In genomic region chr12:1565172-1565571, GRCh38 we compare ENCODE assay signal across 24 cellular contexts.
"Had no signal": no experiment of that assay in that cellular context is flagged by ENCODE, and none has a peak within 500 bp of the region (broad histone marks: within the 10 kb centered on the region; RNA-seq: fewer than 3 reads in every experiment).

No MANE protein-coding gene starts in this region.

- H3K36me3 ChIP-seq: gastrocnemius medialis, left lung, lower lobe of right lung had no signal

- H3K4me3 ChIP-seq: coronary artery, dorsolateral prefrontal cortex, esophagus muscularis mucosa, gastrocnemius medialis, heart right ventricle, left lung, lower lobe of right lung, mucosa of descending colon had no signal

- H3K9me3 Mint-ChIP-seq: mesothelial cell of epicardium, naive B cell had no signal

- H3K27me3 ChIP-seq: dorsolateral prefrontal cortex, esophagus muscularis mucosa, gastrocnemius medialis, heart right ventricle, left lung had no signal

- H3K4me1 Mint-ChIP-seq: naive B cell had no signal

- ATAC-seq: gastrocnemius medialis, heart right ventricle, left cardiac atrium, left lung, left ventricle myocardium superior, lower lobe of right lung, mucosa of descending colon had no signal

- H3K4me3 Mint-ChIP-seq: mesothelial cell of epicardium had no signal

- H3K27ac ChIP-seq: coronary artery, dorsolateral prefrontal cortex, esophagus muscularis mucosa, gastrocnemius medialis, heart right ventricle, left lung, lower lobe of right lung had no signal

- H3K36me3 Mint-ChIP-seq: mesothelial cell of epicardium had no signal

- H3K9me3 ChIP-seq: esophagus muscularis mucosa, gastrocnemius medialis, heart right ventricle, left lung, lower lobe of right lung, mucosa of descending colon had no signal

- FAIRE-seq: colon, endothelial cell of umbilical vein, islet of Langerhans, keratinocyte had no signal

- DNase-seq: dermis blood vessel endothelial cell; dorsolateral prefrontal cortex; effector CD4-positive, alpha-beta T cell; effector memory CD4-positive, alpha-beta T cell; foreskin melanocyte; gastrocnemius medialis; glutamatergic neuron; head of caudate nucleus; heart right ventricle; hippocampal formation; left cardiac atrium; left lung; left ventricle myocardium superior; lower lobe of right lung; mesenchymal stem cell; mucosa of descending colon; naive B cell had no signal

- H3K4me1 ChIP-seq: esophagus muscularis mucosa, gastrocnemius medialis, left lung, lower lobe of right lung had no signal

- H3K27ac Mint-ChIP-seq: mesothelial cell of epicardium had no signal
